In genomic region chr7:87312215-87312865, GRCh38 we compare ENCODE assay signal across 8 cellular contexts. TPM values are rescaled to one million over a fixed set of nuclear protein-coding genes. Genes with fewer than 3 reads are reported as not detected.
DNase-seq lines count a peak whose midpoint lies in the region; ATAC-seq and TF ChIP-seq lines count a peak whose summit lies in the region.

No MANE protein-coding gene starts in this region.

- no peak for TF ChIP-seq POLR2A in body of pancreas (IDR thresholded peaks at IDR 0.05)

- no peak overlapping the region for H3K27ac ChIP-seq in cardiac muscle cell
- no peak overlapping the region for H3K27ac ChIP-seq in body of pancreas

- no peak overlapping the region for H3K4me3 ChIP-seq in cardiac muscle cell
- no peak overlapping the region for H3K4me3 ChIP-seq in body of pancreas

- intact Hi-C loops in Right ventricle myocardium inferior (cut with DNase I): loop anchor here (2.0 kb wide), 1 partner anchor 104 kb away; no protein-coding TSS in a partner anchor
- intact Hi-C loops in body of pancreas (cut with DNase I): loop anchor here (2.0 kb wide), 1 partner anchor 104 kb away; no protein-coding TSS in a partner anchor

- peak; percentile 100 for TF ChIP-seq CTCF in cardiac muscle cell (IDR thresholded peaks at IDR 0.05; ENCODE audit: low read depth, low read length)
- peak; percentile 85 to 99 (median 90) for TF ChIP-seq CTCF in body of pancreas (IDR thresholded peaks at IDR 0.05)

- H3K36me3 ChIP-seq in cardiac muscle cell: no peaks in the 10 kb centered on the region
- H3K36me3 ChIP-seq in body of pancreas (replicated peaks in 1 of 2; ENCODE audit: insufficient read depth in 1 of 2, low read depth in 2 of 2): no peaks in the 10 kb centered on the region

- no peaks in the 10 kb centered on the region for H3K9me3 ChIP-seq in cardiac muscle cell (ENCODE audit: low read depth)
- no peaks in the 10 kb centered on the region for H3K9me3 ChIP-seq in body of pancreas

- ATAC-seq in Right ventricle myocardium inferior: no peak
- peak; percentile 51 for ATAC-seq in HG02852 (IDR thresholded peaks at IDR 0.05; ENCODE audit: unreplicated experiment)
- ATAC-seq in body of pancreas: peak; percentile 83

- WGBS in body of pancreas, 2 donors: 5 to 6% methylated on average over 2 of the region's 2 CpGs

- DNase-seq in cardiac muscle cell (ENCODE audit: low read depth in 1 of 2, low spot score in 1 of 2) (peak; percentile 61 to 78), Right ventricle myocardium inferior (ENCODE audit: missing footprints) (no peak), NCI-H1694 treated with DMSO at 0.1 percent for 48 hours (lab: John Stamatoyannopoulos, UW) (peak; percentile 39), UCSD-AML1 (lab: John Stamatoyannopoulos, UW; ENCODE audit: unreplicated experiment) (peak; percentile 12), body of pancreas (peak; percentile 60 to 62 (median 61)), islet precursor cell (peak; percentile 71)
- DNase-seq in stimulated activated CD4-positive, alpha-beta T cell treated with anti-CD3 and anti-CD28 coated beads, Interleukin-2, amount 100 ng/mL, for 24 hours: peak; percentile 49 to 63

- no peaks in the 10 kb centered on the region for H3K27me3 ChIP-seq in cardiac muscle cell
- H3K27me3 ChIP-seq in body of pancreas: no peaks in the 10 kb centered on the region

- H3K4me1 ChIP-seq in cardiac muscle cell (ENCODE audit: low read depth): no peaks in the 10 kb centered on the region
- H3K4me1 ChIP-seq in body of pancreas: no peaks in the 10 kb centered on the region

RNA-seq across cellular contexts. Expression of gene CROT, which starts 33.1 kb away (rescaled TPM):
- 4.9 and 7.7 TPM in 2 replicates for total RNA-seq in cardiac muscle cell
- 6.4 and 10.3 TPM in 2 replicates for polyA plus RNA-seq in cardiac muscle cell
- total RNA-seq in Right ventricle myocardium inferior: 6.9 TPM
- total RNA-seq in body of pancreas: 10 to 100 TPM in 1 of 2 donors, 1 to 10 TPM in 1; 4.6 to 22.1 TPM
